23 cellular contexts compared by ENCODE assay signal in the genomic region with DNA sequence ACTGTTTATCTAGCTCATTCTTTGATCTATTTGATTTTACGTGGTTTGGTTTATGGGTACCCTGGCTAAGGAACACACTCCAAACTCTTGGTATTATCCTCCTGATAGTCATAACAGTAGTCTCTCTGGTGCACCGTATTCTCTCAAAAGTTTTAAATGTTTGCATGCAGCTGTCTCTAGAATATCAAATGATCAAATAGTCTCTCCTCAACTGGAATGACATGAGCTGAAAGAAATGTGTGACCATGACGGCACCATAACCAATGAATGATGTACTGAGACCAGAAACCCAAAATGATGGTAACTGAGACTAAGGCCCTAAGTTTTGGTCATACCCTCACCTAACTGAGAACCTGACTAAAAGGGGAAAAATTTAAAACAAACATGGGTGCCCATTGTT.
"Had no signal": no experiment of that assay in that cellular context is flagged by ENCODE, and none has a peak within 500 bp of the region (broad histone marks: within the 10 kb centered on the region; RNA-seq: fewer than 3 reads in every experiment).

No MANE protein-coding gene starts in this region.

- H3K27me3 ChIP-seq: SJSA1 had no signal

- H3K4me1 ChIP-seq: SJSA1 had no signal

- ATAC-seq: HepG2, Panc1, PC-3, Right ventricle myocardium inferior had no signal

- H3K4me3 ChIP-seq: SJSA1, SK-N-MC had no signal

- H3K36me3 ChIP-seq: SJSA1 had no signal

- H3K27ac ChIP-seq: SJSA1, SK-N-MC had no signal

- H3K9me3 ChIP-seq: SJSA1 had no signal

- DNase-seq: IMR-90, Karpas-422, KG1, MM.1S, NCI-H1092 treated with DMSO at 0.1 percent for 48 hours, NCI-H1436, NCI-H187, NCI-H2029, NCI-H2081 treated with DMSO at 0.1 percent for 48 hours, NCI-H2171, NCI-H226, NCI-H446, NCI-H510A, NCI-H524 treated with DMSO at 0.1 percent for 48 hours, NCI-H69, NCI-H774, PC-3, SHP77 treated with DMSO at 0.1 percent for 48 hours had no signal
